ENCODE assay signal across 30 cellular contexts in the genomic region with DNA sequence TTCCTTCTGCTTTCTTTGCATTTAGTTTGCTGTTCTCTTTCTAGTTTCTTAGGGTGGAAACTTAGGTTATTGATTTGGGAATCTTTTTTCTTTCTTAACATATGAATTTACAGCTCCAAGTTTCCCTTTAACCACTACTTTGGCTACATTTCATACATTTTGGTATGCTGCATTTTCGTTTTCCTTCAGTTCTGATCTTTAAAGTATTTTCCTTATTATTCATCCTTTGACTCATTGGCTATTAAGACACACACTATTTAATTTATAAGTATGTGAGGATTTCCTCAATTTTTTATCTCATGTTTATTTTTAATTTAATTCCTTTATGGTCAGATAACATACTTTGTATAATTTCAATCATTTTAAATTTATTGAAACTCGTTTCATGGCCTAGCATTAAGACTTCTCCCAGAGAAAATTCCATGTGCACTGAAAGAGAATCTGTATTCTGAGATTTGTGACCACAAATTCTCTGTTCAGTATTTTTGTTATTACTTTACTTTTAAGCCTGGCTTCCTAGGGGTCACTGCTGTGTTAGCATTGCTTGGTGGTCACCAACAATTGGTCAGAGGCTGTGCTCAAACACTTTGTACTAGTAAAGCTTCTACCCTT.
DNase-seq lines count a peak whose midpoint lies in the region; ATAC-seq, FAIRE-seq and TF ChIP-seq lines count a peak whose summit lies in the region.
"Had no signal": no experiment of that assay in that cellular context is flagged by ENCODE, and none has a peak within 500 bp of the region (broad histone marks: within the 10 kb centered on the region; RNA-seq: fewer than 3 reads in every experiment).

No MANE protein-coding gene starts in this region.

- no peak for TF ChIP-seq RAD21 in IMR-90 (IDR thresholded peaks at IDR 0.05; ENCODE audit: low read length)

- no peak overlapping the region for H2AK9ac ChIP-seq in IMR-90 (replicated peaks; ENCODE audit: low read depth, low read length, poor library complexity)

- BruUV-seq in IMR-90 (replicated peaks; lab: Mats Ljungman, UMichigan): no TSS peak

- H3K79me1 ChIP-seq in IMR-90 (ENCODE audit: low read depth in 1 of 2, low read length in 2 of 2): no peaks in the 10 kb centered on the region; a peak in 1 of 4 replicates

- no peak overlapping the region; the same call in 1 of the 2 replicates for H3K9ac ChIP-seq in IMR-90 (ENCODE audit: low read depth, low read length)

- no peaks in the 10 kb centered on the region for H3K79me2 ChIP-seq in osteoblast (ENCODE audit: insufficient read depth, low read length)

- peak overlapping the region; percentile 94 for H4K5ac ChIP-seq in IMR-90 (ENCODE audit: low read depth, low read length)

- H3K27ac ChIP-seq in IMR-90 (ENCODE audit: insufficient read depth, low read length): peak overlapping the region; percentile 94
- peak overlapping the region; percentile 8 for H3K27ac ChIP-seq in osteoblast (ENCODE audit: low read depth, low read length)
- H3K27ac ChIP-seq in small intestine (ENCODE audit: low read depth in 1 of 2, low read length in 1 of 2): no peak overlapping the region
- H3K27ac ChIP-seq: colonic mucosa, epithelial cell of prostate, left lung, neutrophil, psoas muscle, sigmoid colon had no signal

- H3K27ac Mint-ChIP-seq in chondrocyte (ENCODE audit: unreplicated experiment): peak overlapping the region; percentile 74
- H3K27ac Mint-ChIP-seq: activated CD4-positive, alpha-beta T cell treated with anti-CD3 and anti-CD28 coated beads for 36 hours; activated naive CD8-positive, alpha-beta T cell treated with anti-CD3 and anti-CD28 coated beads, Interleukin-2, amount 50 U/mL, for 24 hours; immature natural killer cell had no signal

- TF ChIP-seq POLR2A in IMR-90 (IDR thresholded peaks at IDR 0.05; ENCODE audit: low read depth, low read length): no peak

- peak overlapping the region; percentile 88; the same call in 1 of the 2 replicates for H2AK5ac ChIP-seq in IMR-90 (ENCODE audit: low read depth, low read length)

- peak overlapping the region; percentile 82 for H3K14ac ChIP-seq in IMR-90 (replicated peaks; ENCODE audit: low read depth, low read length)

- H3K4me3 Mint-ChIP-seq in chondrocyte (ENCODE audit: unreplicated experiment): no peak overlapping the region
- H3K4me3 Mint-ChIP-seq: activated CD4-positive, alpha-beta T cell treated with anti-CD3 and anti-CD28 coated beads for 36 hours; activated naive CD8-positive, alpha-beta T cell treated with anti-CD3 and anti-CD28 coated beads, Interleukin-2, amount 50 U/mL, for 24 hours; immature natural killer cell had no signal

- H2BK20ac ChIP-seq in IMR-90 (ENCODE audit: low read depth, low read length): peak overlapping the region; percentile 94

- dilution Hi-C loops in IMR-90 (cut with HindIII; ENCODE audit: low sequenced_read_pairs, unreplicated experiment): no loop called here

- H3K56ac ChIP-seq in IMR-90 (ENCODE audit: extremely low read depth, insufficient read depth, low read length): no peak overlapping the region

- in situ Hi-C loops in IMR-90 (cut with MboI; ENCODE audit: low sequenced_read_pairs): no loop called here
- in situ Hi-C loops in GM13977 (cut with MboI; ENCODE audit: low pct_unique_long_range_greater_than_20kb, low sequenced_read_pairs, unreplicated experiment): no loop called here

- H4K8ac ChIP-seq in IMR-90 (ENCODE audit: low read depth in 2 of 2, low read length in 2 of 2): peak overlapping the region; percentile 41 to 87

- H3K18ac ChIP-seq in IMR-90 (ENCODE audit: low read depth, low read length): peak overlapping the region; percentile 89

- H2BK15ac ChIP-seq in IMR-90 (ENCODE audit: low read depth, low read length): peak overlapping the region; percentile 57; the same call in 2 of the 3 replicates

- peaks cover 3% of the 10 kb centered on the region for H3K9me3 Mint-ChIP-seq in chondrocyte (ENCODE audit: low read depth)
- H3K9me3 Mint-ChIP-seq: activated naive CD8-positive, alpha-beta T cell treated with anti-CD3 and anti-CD28 coated beads, Interleukin-2, amount 50 U/mL, for 24 hours had no signal

- H2BK5ac ChIP-seq in IMR-90 (ENCODE audit: low read depth, low read length, poor library complexity, severe bottlenecking): peak overlapping the region; percentile 55

- H3K4me1 Mint-ChIP-seq in chondrocyte (ENCODE audit: low read depth): peaks cover 49% of the 10 kb centered on the region
- H3K4me1 Mint-ChIP-seq: activated CD4-positive, alpha-beta T cell treated with anti-CD3 and anti-CD28 coated beads for 36 hours; activated naive CD8-positive, alpha-beta T cell treated with anti-CD3 and anti-CD28 coated beads, Interleukin-2, amount 50 U/mL, for 24 hours; immature natural killer cell had no signal

- H4K20me1 ChIP-seq in IMR-90 (ENCODE audit: insufficient read depth, low read length) (no peaks in the 10 kb centered on the region), osteoblast (ENCODE audit: insufficient read depth, low read length) (no peaks in the 10 kb centered on the region)

- H3K36me3 ChIP-seq in IMR-90 (ENCODE audit: control insufficient read depth, insufficient read depth, low read length) (no peaks in the 10 kb centered on the region), osteoblast (ENCODE audit: insufficient read depth, low read length) (no peaks in the 10 kb centered on the region), small intestine (ENCODE audit: control insufficient read depth in 2 of 2, insufficient read depth in 2 of 2, low read length in 2 of 2) (no peaks in the 10 kb centered on the region)
- H3K36me3 ChIP-seq: colonic mucosa, left lung, neutrophil, sigmoid colon had no signal

- H3K27me3 ChIP-seq in IMR-90 (ENCODE audit: control insufficient read depth, insufficient read depth, low read length) (no peaks in the 10 kb centered on the region), osteoblast (ENCODE audit: insufficient read depth, low read length) (no peaks in the 10 kb centered on the region), small intestine (ENCODE audit: control insufficient read depth in 2 of 2, insufficient read depth in 2 of 2, low read length in 2 of 2) (no peaks in the 10 kb centered on the region)
- H3K27me3 ChIP-seq: colonic mucosa, left lung, neutrophil, sigmoid colon had no signal

- H3K36me3 Mint-ChIP-seq in chondrocyte (ENCODE audit: low read depth): peaks cover 2% of the 10 kb centered on the region
- H3K36me3 Mint-ChIP-seq: immature natural killer cell had no signal

- no peaks in the 10 kb centered on the region for H3K27me3 Mint-ChIP-seq in chondrocyte (ENCODE audit: low read depth)
- H3K27me3 Mint-ChIP-seq: activated CD4-positive, alpha-beta T cell treated with anti-CD3 and anti-CD28 coated beads for 36 hours; activated naive CD8-positive, alpha-beta T cell treated with anti-CD3 and anti-CD28 coated beads, Interleukin-2, amount 50 U/mL, for 24 hours had no signal

- ATAC-seq in IMR-90 (ENCODE audit: low read depth) (peak; percentile 56), GM18519 (IDR thresholded peaks at IDR 0.05; ENCODE audit: low FRiP score, unreplicated experiment) (no peak)
- ATAC-seq: activated CD4-positive, alpha-beta T cell treated with anti-CD3 and anti-CD28 coated beads for 36 hours; activated naive CD8-positive, alpha-beta T cell treated with anti-CD3 and anti-CD28 coated beads, Interleukin-2, amount 50 U/mL, for 24 hours; left lung; psoas muscle had no signal

- WGBS in IMR-90 (ENCODE audit: extremely low coverage in 2 of 2, insufficient read length in 1 of 2), 2 experiments: no CpG with 5 or more reads among the region's 2 CpGs
- WGBS in small intestine, 3 donors: 21 to 61% (median 35%) methylated on average over 2 of the region's 2 CpGs

- no peak overlapping the region for H3K4me3 ChIP-seq in IMR-90 (ENCODE audit: insufficient read depth, low read depth, low read length)
- H3K4me3 ChIP-seq in osteoblast (ENCODE audit: insufficient read depth, low read length): no peak overlapping the region
- no peak overlapping the region for H3K4me3 ChIP-seq in small intestine (ENCODE audit: low read depth in 1 of 2, low read length in 2 of 2)
- H3K4me3 ChIP-seq: colonic mucosa, left lung, psoas muscle, sigmoid colon had no signal

- peak overlapping the region; percentile 76; the same call in 1 of the 2 replicates for H3K23ac ChIP-seq in IMR-90 (ENCODE audit: low read depth, low read length)

- H2AFZ ChIP-seq in IMR-90 (replicated peaks; ENCODE audit: low read length, poor library complexity) (peak overlapping the region; percentile 82), osteoblast (ENCODE audit: low read length) (peak overlapping the region; percentile 56)

- peak overlapping the region; percentile 68 for H3K4ac ChIP-seq in IMR-90 (ENCODE audit: low read depth, low read length)

- peak overlapping the region; percentile 92 for H2BK120ac ChIP-seq in IMR-90 (ENCODE audit: low read depth, low read length)

- FAIRE-seq in D721Med (lab: Jason Lieb, UNC) (peak; percentile 32), small intestine (lab: Jason Lieb, UNC) (no peak)
- FAIRE-seq: GM12892, H1 had no signal

- H3K4me2 ChIP-seq in IMR-90 (ENCODE audit: low read depth, low read length) (peak overlapping the region; percentile 58), osteoblast (ENCODE audit: insufficient read depth, low read length) (peak overlapping the region; percentile 34)

- no peak for TF ChIP-seq CTCF in D721Med (IDR thresholded peaks at IDR 0.05; ENCODE audit: insufficient read depth, missing control alignments)
- no peak for TF ChIP-seq CTCF in IMR-90 (conservative IDR thresholded peaks at IDR 0.05; ENCODE audit: low read depth, low read length)
- TF ChIP-seq CTCF in chondrocyte (IDR thresholded peaks at IDR 0.05): peak; percentile 13
- TF ChIP-seq CTCF in osteoblast (IDR thresholded peaks at IDR 0.05; ENCODE audit: extremely low read depth, low read depth, low read length): no peak
- no peak for TF ChIP-seq CTCF in GM13977 (IDR thresholded peaks at IDR 0.05; ENCODE audit: extremely low read depth, insufficient read depth, missing control alignments)

- peaks cover 19% of the 10 kb centered on the region for H3K4me1 ChIP-seq in IMR-90 (ENCODE audit: control insufficient read depth, insufficient read depth, low read length)
- H3K4me1 ChIP-seq in osteoblast (ENCODE audit: insufficient read depth, low read length): peaks cover 39% of the 10 kb centered on the region
- no peaks in the 10 kb centered on the region for H3K4me1 ChIP-seq in small intestine (ENCODE audit: control insufficient read depth in 2 of 2, insufficient read depth in 1 of 2, low read depth in 1 of 2, low read length in 1 of 2)
- H3K4me1 ChIP-seq: colonic mucosa, left lung, psoas muscle, sigmoid colon had no signal

- H3K9me3 ChIP-seq in IMR-90 (ENCODE audit: control insufficient read depth, insufficient read depth, low read length) (no peaks in the 10 kb centered on the region), osteoblast (ENCODE audit: low read depth, low read length) (no peaks in the 10 kb centered on the region), small intestine (ENCODE audit: control insufficient read depth, low read depth) (no peaks in the 10 kb centered on the region)
- H3K9me3 ChIP-seq: colonic mucosa, left lung, neutrophil, psoas muscle, sigmoid colon had no signal

- POLR2A ChIA-PET in IMR-90 (lab: Charles Lee; ENCODE audit: unreplicated experiment): no interaction called here

- H4K91ac ChIP-seq in IMR-90 (ENCODE audit: insufficient read depth, low read depth, low read length): peak overlapping the region; percentile 76

- H3K9me1 ChIP-seq in IMR-90 (ENCODE audit: insufficient read depth, low read length): peaks cover 9% of the 10 kb centered on the region

- CTCF ChIA-PET in IMR-90 (lab: Yijun Ruan, JAX): interaction anchor here (0.7 kb wide), 1 partner anchor 24 kb away, joined by 3 read pairs; no protein-coding TSS in a partner anchor

- intact Hi-C loops in IMR-90 (cut with micrococcal nuclease): loop anchor here (5.0 kb wide), 1 partner anchor 140 kb away; no protein-coding TSS in a partner anchor

- DNase-seq in D721Med (ENCODE audit: insufficient read length, low spot score): no peak
- DNase-seq in IMR-90: peak; percentile 59
- no peak for DNase-seq in chondrocyte (ENCODE audit: low spot score)
- DNase-seq in osteoblast (ENCODE audit: insufficient read length, low spot score, missing footprints): peak; percentile 8
- no peak for DNase-seq in DMS153 (lab: John Stamatoyannopoulos, UW)
- DNase-seq in small intestine: no peak
- no peak for DNase-seq in GM13977 (ENCODE audit: low spot score)
- DNase-seq: activated CD4-positive, alpha-beta T cell treated with anti-CD3 and anti-CD28 coated beads for 36 hours; activated CD8-positive, alpha-beta memory T cell treated with anti-CD3 and anti-CD28 coated beads for 24 hours; activated gamma-delta T cell; activated naive CD8-positive, alpha-beta T cell treated with anti-CD3 and anti-CD28 coated beads, Interleukin-2, amount 50 U/mL, for 24 hours; Calu3; colonic mucosa; effector CD8-positive, alpha-beta T cell; hippocampal formation; immature natural killer cell; left lung; NCI-H1417; NCI-H2029 treated with DMSO at 0.1 percent for 48 hours; NCI-H226; NCI-H748 treated with DMSO at 0.1 percent for 48 hours; psoas muscle; RPMI8226; sigmoid colon; stimulated activated naive CD4-positive, alpha-beta T cell treated with Interleukin-2 at 50 U/mL for 16 hours had no signal

Comparison
In these comparisons a context has a peak if more than half of its experiments do, and no peak if none do; other contexts are left out.
1. DNase-seq: peak in IMR-90 (single experiment) and osteoblast (single experiment); none in D721Med (single experiment), chondrocyte (single experiment), DMS153 (single experiment), small intestine (single experiment) and GM13977 (single experiment).
2. H3K27ac ChIP-seq: peak in IMR-90 (single experiment) and osteoblast (single experiment); none in small intestine (0 of 2).